ENCODE assay signal across 13 cellular contexts in genomic region chr6:89023591-89024441, GRCh38. TPM values are rescaled to one million over a fixed set of nuclear protein-coding genes. Genes with fewer than 3 reads are reported as not detected.
DNase-seq lines count a peak whose midpoint lies in the region; ATAC-seq, FAIRE-seq and TF ChIP-seq lines count a peak whose summit lies in the region.
"Had no signal": no experiment of that assay in that cellular context is flagged by ENCODE, and none has a peak within 500 bp of the region (broad histone marks: within the 10 kb centered on the region; RNA-seq: fewer than 3 reads in every experiment).

No MANE protein-coding gene starts in this region.

- no peaks in the 10 kb centered on the region for H3K79me1 ChIP-seq in H1 (ENCODE audit: low read depth, low read length)

- POLR2A ChIA-PET in H1 (lab: Charles Lee; ENCODE audit: partially characterized antibody): interaction anchor here (0.6 to 1.1 kb wide), 3 partner anchors 12 to 18 kb away, joined by 3 to 4 read pairs (median 3); no protein-coding TSS in a partner anchor

- ATAC-seq in left lobe of liver (peak; percentile 58), HG03280 (IDR thresholded peaks at IDR 0.05; ENCODE audit: unreplicated experiment) (no peak)

- CTCF ChIA-PET in H1 (lab: Charles Lee; ENCODE audit: partially characterized antibody): interaction anchor here (0.8 to 1.7 kb wide), 4 partner anchors 12 to 53 kb away, joined by 3 to 4 read pairs (median 3); no protein-coding TSS in a partner anchor

- no peak overlapping the region for H4K8ac ChIP-seq in H1 (ENCODE audit: extremely low read depth, insufficient read depth, low read length)

- no peak overlapping the region for H3K56ac ChIP-seq in H1 (replicated peaks; ENCODE audit: insufficient read length, low read depth, low read length)

- no peak overlapping the region for H3K4ac ChIP-seq in H1 (replicated peaks; ENCODE audit: insufficient read length, low read depth, low read length)

- no peak for TF ChIP-seq CTCF in H1 (IDR thresholded peaks at IDR 0.05; ENCODE audit: control extremely low read depth in 1 of 3, insufficient read depth in 1 of 3, low read depth in 1 of 3, low read length in 3 of 3)

- no peak overlapping the region for H3K4me2 ChIP-seq in H1 (ENCODE audit: insufficient read depth in 1 of 2, low read depth in 2 of 2, low read length in 2 of 2)

- H2AFZ ChIP-seq in H1 (ENCODE audit: low read length): no peak overlapping the region

- H4K20me1 ChIP-seq in H1 (replicated peaks in 1 of 2; ENCODE audit: control insufficient read depth in 1 of 2, insufficient read depth in 2 of 2, low read length in 2 of 2): no peaks in the 10 kb centered on the region

- H2BK12ac ChIP-seq in H1 (ENCODE audit: low read depth, low read length): no peak overlapping the region

- WGBS in H1 (ENCODE audit: extremely low coverage in 1 of 2, insufficient coverage in 1 of 2, insufficient read length in 1 of 2, insufficient replicate concordance in 2 of 2, low coverage in 1 of 2, low lambda C conversion rate in 2 of 2, missing lambda C conversion rate in 1 of 2), 2 experiments: 89% methylated on average over 4 of the region's 4 CpGs; no CpG with 5 or more reads in 1 of the 2 experiments

- TF ChIP-seq POLR2A in H1 (IDR thresholded peaks at IDR 0.05; ENCODE audit: control extremely low read depth in 1 of 2, low read depth in 2 of 2, low read length in 2 of 2): no peak

- H3K4me3 ChIP-seq in H1 (ENCODE audit: extremely low read depth in 1 of 4, insufficient read depth in 2 of 4, low read depth in 3 of 4, low read length in 4 of 4) (no peak overlapping the region), subcutaneous abdominal adipose tissue (ENCODE audit: low read depth in 1 of 5, low read length in 5 of 5) (no peak overlapping the region)
- H3K4me3 ChIP-seq: tibial nerve had no signal

- no peak overlapping the region for H2BK120ac ChIP-seq in H1 (replicated peaks; ENCODE audit: low read depth, low read length)

- no peak overlapping the region for H4K91ac ChIP-seq in H1 (replicated peaks; ENCODE audit: insufficient read length, low read length)

- no peak for TF ChIP-seq EP300 in H1 (IDR thresholded peaks at IDR 0.05; ENCODE audit: borderline replicate concordance in 1 of 2, low read depth in 2 of 2, low read length in 2 of 2)

- no peak overlapping the region for H2AK5ac ChIP-seq in H1 (ENCODE audit: low read depth, low read length)

- FAIRE-seq in H1 (lab: Jason Lieb, UNC): no peak

- H2BK15ac ChIP-seq in H1 (ENCODE audit: low read length): no peak overlapping the region

- no peaks in the 10 kb centered on the region for H3K36me3 ChIP-seq in H1 (ENCODE audit: control insufficient read depth in 2 of 4, insufficient read depth in 4 of 4, low read length in 3 of 4)
- H3K36me3 ChIP-seq in subcutaneous abdominal adipose tissue (ENCODE audit: control insufficient read depth in 5 of 5, insufficient read depth in 5 of 5, low read length in 5 of 5): no peaks in the 10 kb centered on the region
- H3K36me3 ChIP-seq: tibial nerve had no signal

- no peak overlapping the region for H3K18ac ChIP-seq in H1 (ENCODE audit: extremely low read depth, low read length)

- H3K9me3 ChIP-seq in H1 (ENCODE audit: insufficient read depth in 2 of 2, low read depth in 1 of 2, low read length in 1 of 2): no peaks in the 10 kb centered on the region
- no peaks in the 10 kb centered on the region for H3K9me3 ChIP-seq in subcutaneous abdominal adipose tissue (ENCODE audit: control insufficient read depth in 5 of 5, low read length in 5 of 5)
- H3K9me3 ChIP-seq: tibial nerve had no signal

- H3K9ac ChIP-seq in H1 (replicated peaks in 1 of 4; ENCODE audit: extremely low read depth in 1 of 4, low read depth in 3 of 4, low read length in 3 of 4): no peak overlapping the region
- H3K9ac ChIP-seq in subcutaneous abdominal adipose tissue (ENCODE audit: low read length in 5 of 5): no peak overlapping the region

- no peak overlapping the region for H3K23ac ChIP-seq in H1 (ENCODE audit: insufficient read length)

- no peaks in the 10 kb centered on the region for H3K23me2 ChIP-seq in H1 (ENCODE audit: low read depth, low read length)

- no peak for TF ChIP-seq RAD21 in H1 (IDR thresholded peaks at IDR 0.05 in 1 of 2, conservative IDR thresholded peaks at IDR 0.05 in 1 of 2; ENCODE audit: low read depth in 2 of 2, low read length in 2 of 2)

- H3K4me1 ChIP-seq in H1 (replicated peaks in 1 of 4; ENCODE audit: control insufficient read depth in 3 of 4, insufficient read depth in 4 of 4, low read length in 3 of 4): peaks cover 0 to 17% (median 5%) of the 10 kb centered on the region in 4 experiments; a peak in 4 of 7 replicates
- H3K4me1 ChIP-seq in subcutaneous abdominal adipose tissue (ENCODE audit: control insufficient read depth in 5 of 5, insufficient read depth in 5 of 5, low read length in 5 of 5): peaks cover 2 to 23% (median 15%) of the 10 kb centered on the region in 5 donors

- no peak overlapping the region for H3K27ac ChIP-seq in H1 (ENCODE audit: low read depth, low read length)
- H3K27ac ChIP-seq in subcutaneous abdominal adipose tissue (ENCODE audit: low read depth, low read length): peak overlapping the region; percentile 7
- H3K27ac ChIP-seq: tibial nerve had no signal

- no peak overlapping the region for H2BK5ac ChIP-seq in H1 (ENCODE audit: low read depth, low read length)

- H4K5ac ChIP-seq in H1 (ENCODE audit: insufficient read length, low read depth, low read length): no peak overlapping the region

- no peaks in the 10 kb centered on the region for H3K27me3 ChIP-seq in H1 (replicated peaks in 1 of 4; ENCODE audit: control insufficient read depth in 3 of 4, extremely low read depth in 1 of 4, insufficient read depth in 3 of 4, low read length in 3 of 4)
- no peaks in the 10 kb centered on the region for H3K27me3 ChIP-seq in subcutaneous abdominal adipose tissue (ENCODE audit: control insufficient read depth in 5 of 5, insufficient read depth in 4 of 5, low read length in 5 of 5)
- H3K27me3 ChIP-seq: tibial nerve had no signal

- no peaks in the 10 kb centered on the region for H3K79me2 ChIP-seq in H1 (ENCODE audit: control insufficient read depth in 1 of 2, insufficient read depth in 2 of 2, low read length in 2 of 2)

- H3K14ac ChIP-seq in H1 (ENCODE audit: insufficient read length): no peak overlapping the region

- DNase-seq in NOMO-1 treated with DMSO at 0.1 percent for 48 hours (lab: John Stamatoyannopoulos, UW; ENCODE audit: unreplicated experiment): peak; percentile 58
- DNase-seq in H1 (ENCODE audit: low read depth in 1 of 2, low spot score in 2 of 2): no peak
- DNase-seq in left lobe of liver (ENCODE audit: low spot score): no peak
- DNase-seq in hippocampal formation (lab: John Stamatoyannopoulos, UW): no peak
- DNase-seq in HPDE6-E6E7 (ENCODE audit: extremely low spot score): no peak
- DNase-seq in NCI-H2196 (lab: John Stamatoyannopoulos, UW; ENCODE audit: unreplicated experiment): no peak
- DNase-seq: Calu3; KBM-7; naive B cell; stimulated activated CD4-positive, alpha-beta T cell treated with anti-CD3 and anti-CD28 coated beads, Interleukin-4, amount 100 ng/mL, for 24 hours had no signal

- peak overlapping the region; percentile 2; the same call in 1 of the 2 replicates for H2BK20ac ChIP-seq in H1 (ENCODE audit: low read length)

TF ChIP-seq in H1, 55 proteins besides CTCF, POLR2A, EP300 and RAD21:
- no peak for TF ChIP-seq GTF2F1 (IDR thresholded peaks at IDR 0.05; ENCODE audit: borderline replicate concordance, low read depth, low read length)
- TF ChIP-seq RNF2 (IDR thresholded peaks at IDR 0.05; ENCODE audit: borderline replicate concordance, low read depth, low read length, missing control alignments, poor library complexity, severe bottlenecking): no peak

RNA-seq across cellular contexts. Expression of gene PNRC1, which starts 56.7 kb away (rescaled TPM):
- total RNA-seq in H1 (2021; fragmentation: NEBNext Ultra II Directional; extraction: Animal tissue kit (Norgen Biotek cat#: 25700)): 48.5 and 50.2 TPM in 2 replicates
- polyA plus RNA-seq in H1 (2011; rRNA removed): 6.3 and 8.2 TPM in 2 replicates
- polyA plus RNA-seq in H1 (2011; cell fraction: cytosol; rRNA removed): 6.7 TPM
- 8.1 TPM for polyA plus RNA-seq in H1 (2011; cell fraction: nucleus; rRNA removed)
- 13.9 to 25.1 TPM (median 17.9 TPM) in 4 replicates for polyA plus RNA-seq in H1 (2012, experiment 1 of 2)
- polyA plus RNA-seq in H1 (2012, experiment 2 of 2): 12.5 TPM
- 19.2 TPM for polyA plus RNA-seq in H1 (2013, experiment 1 of 2)
- 17.2 TPM for polyA plus RNA-seq in H1 (2013, experiment 2 of 2)
- polyA minus RNA-seq in H1 (2011; rRNA and poly(A)+ RNA removed): 5.6 and 9.4 TPM in 2 replicates
- 24.0 TPM for polyA minus RNA-seq in H1 (2011; cell fraction: cytosol; rRNA and poly(A)+ RNA removed)
- 35.3 TPM for polyA minus RNA-seq in H1 (2011; cell fraction: nucleus; rRNA and poly(A)+ RNA removed)
- total RNA-seq in left lobe of liver: 58.2 TPM
